ENCODE assay signal across 6 cellular contexts in genomic region chr7:157774495-157774894, GRCh38.
"Had no signal": no experiment of that assay in that cellular context is flagged by ENCODE, and none has a peak within 500 bp of the region (broad histone marks: within the 10 kb centered on the region; RNA-seq: fewer than 3 reads in every experiment).

No MANE protein-coding gene starts in this region.

- H2AFZ ChIP-seq: GM23338 had no signal

- H3K4me3 Mint-ChIP-seq: GM23338, H9, IgD-negative memory B cell had no signal

- H3K27ac Mint-ChIP-seq: GM23338, H9 had no signal

- ATAC-seq: GM23338 had no signal

- H3K27me3 Mint-ChIP-seq: IgD-negative memory B cell had no signal

- DNase-seq: H9, HCEC 1CT, KBM-7 had no signal

- H3K4me1 Mint-ChIP-seq: GM23338, H9, IgD-negative memory B cell had no signal

- H3K4me3 ChIP-seq: GM23338 had no signal

- H3K27ac ChIP-seq: HL-60 had no signal

- H3K4me2 ChIP-seq: GM23338 had no signal
